In genomic region chr19:35755550-35756371, GRCh38 we compare ENCODE assay signal across 8 cellular contexts. TPM values are rescaled to one million over a fixed set of nuclear protein-coding genes. Genes with fewer than 3 reads are reported as not detected.
DNase-seq lines count a peak whose midpoint lies in the region; ATAC-seq and TF ChIP-seq lines count a peak whose summit lies in the region.

No MANE protein-coding gene starts in this region.

- H3K9me3 Mint-ChIP-seq in effector memory CD8-positive, alpha-beta T cell: no peaks in the 10 kb centered on the region

- peaks cover 0 to 7% of the 10 kb centered on the region in 2 donors for H3K27me3 Mint-ChIP-seq in effector memory CD8-positive, alpha-beta T cell

- DNase-seq in AG09309 (ENCODE audit: low read depth) (no peak), thoracic aorta (ENCODE audit: low spot score) (no peak), NCI-H524 treated with DMSO at 0.1 percent for 48 hours (lab: John Stamatoyannopoulos, UW) (no peak)
- DNase-seq in activated CD4-positive, alpha-beta T cell treated with anti-CD3 and anti-CD28 coated beads for 48 hours: peak; percentile 71
- peak in 2 of 3 experiments; percentile 37 to 48 for DNase-seq in effector memory CD8-positive, alpha-beta T cell

- TF ChIP-seq CTCF in AG09309 (IDR thresholded peaks at IDR 0.05; ENCODE audit: control insufficient read depth, insufficient read depth, low read depth, low read length, missing control alignments) (no peak), thoracic aorta (IDR thresholded peaks at IDR 0.05) (no peak)

- H3K4me1 ChIP-seq in muscle layer of duodenum (ENCODE audit: control insufficient read depth in 1 of 2, insufficient read depth in 2 of 2, low read length in 2 of 2): peaks cover 4 to 46% of the 10 kb centered on the region in 2 donors
- H3K4me1 ChIP-seq in thoracic aorta (ENCODE audit: control insufficient read depth in 1 of 2, low read depth in 2 of 2): peaks cover 11 to 48% of the 10 kb centered on the region in 2 donors

- H3K4me3 ChIP-seq in AG09309 (ENCODE audit: control insufficient read depth, low read depth, low read length) (peak overlapping the region; percentile 55), muscle layer of duodenum (ENCODE audit: low read depth in 1 of 2, low read length in 2 of 2) (peak overlapping the region; percentile 67 to 93), thoracic aorta (peak overlapping the region; percentile 77)

- H3K27ac ChIP-seq in muscle layer of duodenum (ENCODE audit: low read length) (peak overlapping the region; percentile 100), thoracic aorta (peak overlapping the region; percentile 98 to 99)

- peaks cover 27 to 38% of the 10 kb centered on the region in 2 donors for H3K4me1 Mint-ChIP-seq in effector memory CD8-positive, alpha-beta T cell (ENCODE audit: low read depth in 2 of 2)

- H3K27me3 ChIP-seq in muscle layer of duodenum (ENCODE audit: low read depth, low read length): no peaks in the 10 kb centered on the region
- no peaks in the 10 kb centered on the region for H3K27me3 ChIP-seq in thoracic aorta (replicated peaks; ENCODE audit: insufficient read depth)

- H3K27ac Mint-ChIP-seq in effector memory CD8-positive, alpha-beta T cell: peak overlapping the region in 1 of 2 donors; percentile 77

- H3K36me3 ChIP-seq in muscle layer of duodenum (ENCODE audit: control insufficient read depth in 1 of 2, insufficient read depth in 2 of 2, low read length in 2 of 2) (peaks cover 13 to 35% of the 10 kb centered on the region in 2 donors), thoracic aorta (peaks cover 19% of the 10 kb centered on the region)

- H3K4me3 Mint-ChIP-seq in effector memory CD8-positive, alpha-beta T cell: peak overlapping the region; percentile 43 to 48

- no peak for ATAC-seq in effector memory CD8-positive, alpha-beta T cell (replicated peaks)
- no peak for ATAC-seq in thoracic aorta (ENCODE audit: insufficient number of reproducible peaks, low FRiP score, low read depth)
- no peak for ATAC-seq in GM18909 (IDR thresholded peaks at IDR 0.05; ENCODE audit: poor library complexity, unreplicated experiment)
- ATAC-seq in HG02763 (IDR thresholded peaks at IDR 0.05; ENCODE audit: unreplicated experiment): no peak

- H3K9me3 ChIP-seq in muscle layer of duodenum (ENCODE audit: control insufficient read depth in 1 of 2, low read length in 2 of 2): no peaks in the 10 kb centered on the region
- H3K9me3 ChIP-seq in thoracic aorta: no peaks in the 10 kb centered on the region

- peaks cover 20% of the 10 kb centered on the region for H3K36me3 Mint-ChIP-seq in effector memory CD8-positive, alpha-beta T cell (ENCODE audit: insufficient read depth)

RNA-seq across cellular contexts. Expression of gene HSPB6, which starts 1.1 kb away (rescaled TPM):
- 100 to 1,000 TPM in 1 of 2 donors, 10 to 100 TPM in 1; 78.6 to 130 TPM for total RNA-seq in thoracic aorta

RNA-seq across cellular contexts. Expression of gene PROSER3, which starts 2.2 kb away (rescaled TPM):
- total RNA-seq in thoracic aorta: 10 to 100 TPM; 11.1 to 16.6 TPM

RNA-seq across cellular contexts. Expression of gene LIN37, which starts 7.4 kb away (rescaled TPM):
- 10 to 100 TPM in 1 of 2 donors, 1 to 10 TPM in 1; 9.9 to 30.5 TPM for total RNA-seq in thoracic aorta

RNA-seq across cellular contexts. Expression of gene PSENEN, which starts 10.3 kb away (rescaled TPM):
- total RNA-seq in thoracic aorta: 10 to 100 TPM; 25.5 to 30.1 TPM

RNA-seq across cellular contexts. Expression of gene U2AF1L4, which starts 10.5 kb away (rescaled TPM):
- 10 to 100 TPM; 34.4 to 42.6 TPM for total RNA-seq in thoracic aorta

Comparison
In these comparisons a context has a peak if more than half of its experiments do, and no peak if none do; other contexts are left out.
1. DNase-seq: peak in activated CD4-positive, alpha-beta T cell treated with anti-CD3 and anti-CD28 coated beads for 48 hours (single experiment) and effector memory CD8-positive, alpha-beta T cell (2 of 3); none in AG09309 (single experiment), thoracic aorta (single experiment) and NCI-H524 treated with DMSO at 0.1 percent for 48 hours (single experiment).
2. Peak in every context shown above with its lines, with median percentiles within 50 percentile points of each other: H3K4me3 ChIP-seq.